37 cellular contexts compared by ENCODE assay signal in the genomic region with DNA sequence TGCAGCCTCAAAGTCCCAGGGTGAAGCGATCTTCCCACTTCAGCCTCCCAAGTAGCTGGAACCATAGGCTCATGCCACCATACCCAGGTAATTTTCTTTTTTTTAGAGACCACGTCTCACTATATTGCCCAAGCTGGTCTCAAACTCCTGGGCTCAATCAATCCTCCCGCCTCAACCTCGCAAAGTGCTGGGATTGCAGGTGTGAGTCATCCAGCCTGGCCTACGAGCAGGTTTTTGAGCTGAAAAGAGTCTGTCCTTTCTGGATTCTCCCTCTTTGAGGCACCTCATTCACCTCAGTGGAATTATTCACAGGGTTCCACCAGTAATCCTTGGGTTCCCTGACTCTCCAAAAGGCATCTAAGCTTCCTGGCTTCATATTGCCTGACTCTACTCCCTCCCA. TPM values are rescaled to one million over a fixed set of nuclear protein-coding genes. Genes with fewer than 3 reads are reported as not detected.
"Had no signal": no experiment of that assay in that cellular context is flagged by ENCODE, and none has a peak within 500 bp of the region (broad histone marks: within the 10 kb centered on the region; RNA-seq: fewer than 3 reads in every experiment).

No MANE protein-coding gene starts in this region.

- H3K4me1 ChIP-seq: ascending aorta, colonic mucosa, Peyer's patch, SJSA1 had no signal

- H3K4me3 Mint-ChIP-seq: activated B cell treated with CpG ODN at 0.5 μM for 24 hours; activated CD4-positive, alpha-beta memory T cell treated with anti-CD3 and anti-CD28 coated beads, Interleukin-2, amount 10 ng/mL, durations not matched to agents 7 days and 5 days; activated CD8-positive, alpha-beta memory T cell treated with anti-CD3 and anti-CD28 coated beads, Interleukin-2, amount 10 ng/mL, durations not matched to agents 7 days and 5 days; activated naive CD4-positive, alpha-beta T cell treated with anti-CD3 and anti-CD28 coated beads, Interleukin-2, amount 50 U/mL, for 24 hours; activated naive CD8-positive, alpha-beta T cell treated with anti-CD3 and anti-CD28 coated beads, Interleukin-2, amount 10 ng/mL, durations not matched to agents 7 days and 5 days; T-helper 1 cell treated with Interleukin-12 subunit alpha and Interleukin-12 subunit beta and Interleukin-4 antibody, amounts not matched to agents 30 μg/mL and 1 μg/mL, for 36 hours; T-helper 2 cell treated with Interferon-gamma antibody and Interleukin-4, amounts not matched to agents 5 μg/mL and 100 μg/mL, for 36 hours had no signal

- H3K4me1 Mint-ChIP-seq: activated B cell treated with CpG ODN at 0.5 μM for 24 hours had no signal

- H3K4me2 ChIP-seq: SK-N-SH had no signal

- H3K27me3 ChIP-seq: ascending aorta, colonic mucosa, MG63, Peyer's patch had no signal

- ATAC-seq: activated CD8-positive, alpha-beta memory T cell treated with anti-CD3 and anti-CD28 coated beads, Interleukin-2, amount 10 ng/mL, durations not matched to agents 7 days and 5 days; K562 had no signal

- H3K9me2 ChIP-seq: SK-N-SH had no signal

- DNase-seq: activated B cell treated with CpG ODN at 0.5 μM for 24 hours; activated CD4-positive, alpha-beta memory T cell treated with anti-CD3 and anti-CD28 coated beads, Interleukin-2, amount 10 ng/mL, durations not matched to agents 7 days and 5 days; activated CD4-positive, alpha-beta T cell treated with anti-CD3 and anti-CD28 coated beads for 4 hours; activated CD4-positive, CD25-positive, alpha-beta regulatory T cell treated with anti-CD3 and anti-CD28 coated beads, Interleukin-2, amount 50 U/mL, for 72 hours; activated CD8-positive, alpha-beta memory T cell treated with anti-CD3 and anti-CD28 coated beads for 24 hours; activated CD8-positive, alpha-beta memory T cell treated with anti-CD3 and anti-CD28 coated beads, Interleukin-2, amount 10 ng/mL, durations not matched to agents 7 days and 5 days; activated CD8-positive, alpha-beta memory T cell treated with anti-CD3 and anti-CD28 coated beads, Interleukin-2, amount 50 U/mL, for 48 hours; activated effector memory CD4-positive, alpha-beta T cell treated with anti-CD3 and anti-CD28 coated beads, Interleukin-2, amount 50 U/mL, for 16 hours; activated naive CD4-positive, alpha-beta T cell treated with Interleukin-2 at 50 U/mL for 16 hours; activated naive CD8-positive, alpha-beta T cell treated with anti-CD3 and anti-CD28 coated beads, Interleukin-2, amount 10 ng/mL, durations not matched to agents 7 days and 5 days; activated T-cell treated with anti-CD3 and anti-CD28 coated beads, Interleukin-2, amount 50 U/mL, for 48 hours; amygdala; caudate nucleus; cerebellar nuclear complex; colonic mucosa; MG63; MV-4-11; NCI-H1092; NCI-H1436 treated with DMSO at 0.1 percent for 48 hours; NCI-H187; NCI-H2029 treated with DMSO at 0.1 percent for 48 hours; NCI-H2107; NCI-H2171; NCI-H2227 treated with DMSO at 0.1 percent for 48 hours; NCI-H446; NCI-H524; Peyer's patch; RPMI8226; SHP77 treated with DMSO at 0.1 percent for 48 hours; SK-N-SH had no signal

- H3K27ac ChIP-seq: ascending aorta, colonic mucosa, Peyer's patch, SJSA1, VCaP had no signal

- H3K4me3 ChIP-seq: ascending aorta, colonic mucosa, K562, MG63, Peyer's patch, SJSA1 had no signal

- H3K27ac Mint-ChIP-seq: activated B cell treated with CpG ODN at 0.5 μM for 24 hours; activated CD4-positive, alpha-beta memory T cell treated with anti-CD3 and anti-CD28 coated beads, Interleukin-2, amount 10 ng/mL, durations not matched to agents 7 days and 5 days; activated CD8-positive, alpha-beta memory T cell treated with anti-CD3 and anti-CD28 coated beads, Interleukin-2, amount 10 ng/mL, durations not matched to agents 7 days and 5 days; activated naive CD4-positive, alpha-beta T cell treated with anti-CD3 and anti-CD28 coated beads, Interleukin-2, amount 50 U/mL, for 24 hours; activated naive CD8-positive, alpha-beta T cell treated with anti-CD3 and anti-CD28 coated beads, Interleukin-2, amount 10 ng/mL, durations not matched to agents 7 days and 5 days; T-helper 1 cell treated with Interleukin-12 subunit alpha and Interleukin-12 subunit beta and Interleukin-4 antibody, amounts not matched to agents 30 μg/mL and 1 μg/mL, for 36 hours; T-helper 2 cell treated with Interferon-gamma antibody and Interleukin-4, amounts not matched to agents 5 μg/mL and 100 μg/mL, for 36 hours had no signal

- H3K36me3 ChIP-seq: ascending aorta, colonic mucosa, MG63, Peyer's patch, SJSA1 had no signal

- H3K9me3 ChIP-seq: ascending aorta, colonic mucosa, MG63, SJSA1, SK-N-SH had no signal

- H3K36me3 Mint-ChIP-seq: activated naive CD4-positive, alpha-beta T cell treated with anti-CD3 and anti-CD28 coated beads, Interleukin-2, amount 50 U/mL, for 24 hours had no signal

- H3K9ac ChIP-seq: SK-N-SH had no signal

RNA-seq across cellular contexts. Expression of gene LEP, which starts 7.6 kb away (rescaled TPM):
- total RNA-seq: activated B cell treated with CpG ODN at 0.5 μM for 24 hours; activated CD4-positive, alpha-beta memory T cell treated with anti-CD3 and anti-CD28 coated beads, Interleukin-2, amount 10 ng/mL, durations not matched to agents 7 days and 5 days; activated CD8-positive, alpha-beta memory T cell treated with anti-CD3 and anti-CD28 coated beads, Interleukin-2, amount 10 ng/mL, durations not matched to agents 7 days and 5 days; activated naive CD8-positive, alpha-beta T cell treated with anti-CD3 and anti-CD28 coated beads, Interleukin-2, amount 10 ng/mL, durations not matched to agents 7 days and 5 days; ascending aorta; K562; SJSA1 had no signal
